ENCODE assay signal across 33 cellular contexts in the genomic region with DNA sequence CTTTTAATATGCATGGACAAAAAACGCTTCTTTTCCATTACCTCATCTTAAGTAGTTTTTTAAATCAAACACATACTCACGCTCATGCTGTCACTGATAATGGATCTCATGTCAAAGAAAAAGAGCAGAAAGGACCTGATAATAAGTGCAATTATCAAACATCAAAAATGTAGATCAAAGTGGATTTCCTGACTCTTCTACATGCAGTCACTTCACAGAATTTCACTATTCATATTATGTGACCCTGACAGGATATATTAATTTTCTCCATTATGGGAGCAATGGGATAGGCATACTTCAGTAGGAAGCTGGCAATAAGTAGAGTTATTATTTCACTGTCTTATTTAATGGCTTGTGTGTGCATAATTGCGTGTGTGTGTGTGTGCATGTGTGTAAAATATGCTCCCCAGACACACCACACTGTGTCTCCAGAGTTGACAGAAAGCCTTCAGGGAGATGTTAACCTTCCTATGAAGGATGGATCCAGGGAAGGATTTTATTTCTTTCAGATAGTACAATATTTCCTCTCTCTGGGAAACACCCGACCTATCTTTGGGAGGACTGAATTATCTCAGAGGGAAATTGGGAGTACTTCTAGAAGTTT.
"Had no signal": no experiment of that assay in that cellular context is flagged by ENCODE, and none has a peak within 500 bp of the region (broad histone marks: within the 10 kb centered on the region; RNA-seq: fewer than 3 reads in every experiment).

No MANE protein-coding gene starts in this region.

- DNase-seq: activated CD4-positive, alpha-beta memory T cell treated with anti-CD3 and anti-CD28 coated beads, Interleukin-2, amount 10 ng/mL, durations not matched to agents 7 days and 5 days; activated CD4-positive, alpha-beta T cell treated with anti-CD3 and anti-CD28 coated beads for 1 hour; activated CD4-positive, alpha-beta T cell treated with anti-CD3 and anti-CD28 coated beads for 4 hours; activated CD4-positive, alpha-beta T cell treated with anti-CD3 and anti-CD28 coated beads, Interleukin-2, amount 10 ng/mL, durations not matched to agents 7 days and 5 days; activated CD4-positive, alpha-beta T cell treated with anti-CD3 and anti-CD28 coated beads, Interleukin-2, amount 50 U/mL, for 4 hours; activated CD8-positive, alpha-beta memory T cell treated with anti-CD3 and anti-CD28 coated beads for 24 hours; activated effector memory CD4-positive, alpha-beta T cell treated with Interleukin-2 at 50 U/mL for 16 hours; activated naive CD4-positive, alpha-beta T cell treated with anti-CD3 and anti-CD28 coated beads for 36 hours; activated naive CD8-positive, alpha-beta T cell treated with anti-CD3 and anti-CD28 coated beads for 36 hours; activated naive CD8-positive, alpha-beta T cell treated with anti-CD3 and anti-CD28 coated beads, Interleukin-2, amount 50 U/mL, for 24 hours; activated T-cell treated with anti-CD3 and anti-CD28 coated beads, Interleukin-2, amount 50 U/mL, for 4 hours; adrenal gland; amygdala; aorta; central memory CD4-positive, alpha-beta T cell; cerebellar nuclear complex; colonic mucosa; effector CD8-positive, alpha-beta T cell; esophagus squamous epithelium; foreskin melanocyte; heart right ventricle; T-helper 2 cell had no signal

- H3K9me3 ChIP-seq: adrenal gland, breast epithelium, colonic mucosa, esophagus squamous epithelium, gastroesophageal sphincter, heart right ventricle had no signal

- H3K36me3 Mint-ChIP-seq: activated naive CD4-positive, alpha-beta T cell treated with anti-CD3 and anti-CD28 coated beads, Interleukin-2, amount 50 U/mL, for 24 hours; activated naive CD8-positive, alpha-beta T cell treated with anti-CD3 and anti-CD28 coated beads for 36 hours; brain had no signal

- H3K27ac Mint-ChIP-seq: activated CD4-positive, alpha-beta memory T cell treated with anti-CD3 and anti-CD28 coated beads, Interleukin-2, amount 10 ng/mL, durations not matched to agents 7 days and 5 days; activated CD4-positive, alpha-beta T cell treated with anti-CD3 and anti-CD28 coated beads, Interleukin-2, amount 10 ng/mL, durations not matched to agents 7 days and 5 days; activated naive CD4-positive, alpha-beta T cell treated with anti-CD3 and anti-CD28 coated beads for 36 hours; activated naive CD4-positive, alpha-beta T cell treated with anti-CD3 and anti-CD28 coated beads, Interleukin-2, amount 50 U/mL, for 24 hours; activated naive CD8-positive, alpha-beta T cell treated with anti-CD3 and anti-CD28 coated beads for 36 hours; activated naive CD8-positive, alpha-beta T cell treated with anti-CD3 and anti-CD28 coated beads, Interleukin-2, amount 50 U/mL, for 24 hours; activated T-helper 17 cell treated with anti-CD3 and anti-CD28 coated beads, Interleukin-2, amount 50 U/mL, for 72 hours; brain; WTC11 had no signal

- H3K4me1 ChIP-seq: adrenal gland, breast epithelium, colonic mucosa, esophagus squamous epithelium, gastroesophageal sphincter, heart right ventricle had no signal

- H3K36me3 ChIP-seq: adrenal gland, breast epithelium, cardiac muscle cell, colonic mucosa, esophagus squamous epithelium, gastroesophageal sphincter, heart right ventricle had no signal

- H3K4me3 Mint-ChIP-seq: activated CD4-positive, alpha-beta memory T cell treated with anti-CD3 and anti-CD28 coated beads, Interleukin-2, amount 10 ng/mL, durations not matched to agents 7 days and 5 days; activated CD4-positive, alpha-beta T cell treated with anti-CD3 and anti-CD28 coated beads, Interleukin-2, amount 10 ng/mL, durations not matched to agents 7 days and 5 days; activated naive CD4-positive, alpha-beta T cell treated with anti-CD3 and anti-CD28 coated beads for 36 hours; activated naive CD4-positive, alpha-beta T cell treated with anti-CD3 and anti-CD28 coated beads, Interleukin-2, amount 50 U/mL, for 24 hours; activated naive CD8-positive, alpha-beta T cell treated with anti-CD3 and anti-CD28 coated beads for 36 hours; activated naive CD8-positive, alpha-beta T cell treated with anti-CD3 and anti-CD28 coated beads, Interleukin-2, amount 50 U/mL, for 24 hours; activated T-cell treated with anti-CD3 and anti-CD28 coated beads, Interleukin-2, amount 50 U/mL, for 4 hours; activated T-helper 17 cell treated with anti-CD3 and anti-CD28 coated beads, Interleukin-2, amount 50 U/mL, for 72 hours; brain; WTC11 had no signal

- FAIRE-seq: endometrium, endothelial cell of umbilical vein had no signal

- H3K4me3 ChIP-seq: adrenal gland, breast epithelium, cardiac muscle cell, colonic mucosa, esophagus squamous epithelium, gastroesophageal sphincter, heart right ventricle had no signal

- H3K27ac ChIP-seq: adrenal gland, breast epithelium, cardiac muscle cell, colonic mucosa, epithelial cell of prostate, esophagus squamous epithelium, gastroesophageal sphincter, heart right ventricle, VCaP had no signal

- H3K9me3 Mint-ChIP-seq: activated CD4-positive, alpha-beta memory T cell treated with anti-CD3 and anti-CD28 coated beads, Interleukin-2, amount 10 ng/mL, durations not matched to agents 7 days and 5 days; activated naive CD4-positive, alpha-beta T cell treated with anti-CD3 and anti-CD28 coated beads, Interleukin-2, amount 50 U/mL, for 24 hours; activated T-cell treated with anti-CD3 and anti-CD28 coated beads, Interleukin-2, amount 50 U/mL, for 4 hours; activated T-helper 17 cell treated with anti-CD3 and anti-CD28 coated beads, Interleukin-2, amount 50 U/mL, for 72 hours had no signal

- ATAC-seq: activated naive CD8-positive, alpha-beta T cell treated with anti-CD3 and anti-CD28 coated beads, Interleukin-2, amount 50 U/mL, for 24 hours; activated T-cell treated with anti-CD3 and anti-CD28 coated beads, Interleukin-2, amount 50 U/mL, for 4 hours; activated T-helper 17 cell treated with anti-CD3 and anti-CD28 coated beads, Interleukin-2, amount 50 U/mL, for 72 hours; gastroesophageal sphincter; heart right ventricle; WTC11 had no signal

- H3K27me3 ChIP-seq: adrenal gland, cardiac muscle cell, colonic mucosa, esophagus squamous epithelium, gastroesophageal sphincter, heart right ventricle had no signal

- H3K4me1 Mint-ChIP-seq: activated CD4-positive, alpha-beta memory T cell treated with anti-CD3 and anti-CD28 coated beads, Interleukin-2, amount 10 ng/mL, durations not matched to agents 7 days and 5 days; activated CD4-positive, alpha-beta T cell treated with anti-CD3 and anti-CD28 coated beads, Interleukin-2, amount 10 ng/mL, durations not matched to agents 7 days and 5 days; activated naive CD4-positive, alpha-beta T cell treated with anti-CD3 and anti-CD28 coated beads, Interleukin-2, amount 50 U/mL, for 24 hours; activated naive CD8-positive, alpha-beta T cell treated with anti-CD3 and anti-CD28 coated beads for 36 hours; activated naive CD8-positive, alpha-beta T cell treated with anti-CD3 and anti-CD28 coated beads, Interleukin-2, amount 50 U/mL, for 24 hours; activated T-helper 17 cell treated with anti-CD3 and anti-CD28 coated beads, Interleukin-2, amount 50 U/mL, for 72 hours; brain; WTC11 had no signal

- H3K27me3 Mint-ChIP-seq: activated CD4-positive, alpha-beta memory T cell treated with anti-CD3 and anti-CD28 coated beads, Interleukin-2, amount 10 ng/mL, durations not matched to agents 7 days and 5 days; activated CD4-positive, alpha-beta T cell treated with anti-CD3 and anti-CD28 coated beads, Interleukin-2, amount 10 ng/mL, durations not matched to agents 7 days and 5 days; activated naive CD4-positive, alpha-beta T cell treated with anti-CD3 and anti-CD28 coated beads, Interleukin-2, amount 50 U/mL, for 24 hours; activated naive CD8-positive, alpha-beta T cell treated with anti-CD3 and anti-CD28 coated beads for 36 hours; activated naive CD8-positive, alpha-beta T cell treated with anti-CD3 and anti-CD28 coated beads, Interleukin-2, amount 50 U/mL, for 24 hours; brain had no signal
